ENCODE assay signal across 14 cellular contexts in genomic region chr14:67461341-67461985, GRCh38. TPM values are rescaled to one million over a fixed set of nuclear protein-coding genes. Genes with fewer than 3 reads are reported as not detected.
DNase-seq lines count a peak whose midpoint lies in the region; ATAC-seq and TF ChIP-seq lines count a peak whose summit lies in the region.
"Had no signal": no experiment of that assay in that cellular context is flagged by ENCODE, and none has a peak within 500 bp of the region (broad histone marks: within the 10 kb centered on the region; RNA-seq: fewer than 3 reads in every experiment).

No MANE protein-coding gene starts in this region.

- peak overlapping the region; percentile 18 for H2AFZ ChIP-seq in mammary epithelial cell (ENCODE audit: low read depth, low read length)

- DNase-seq in activated naive CD8-positive, alpha-beta T cell treated with anti-CD3 and anti-CD28 coated beads for 36 hours = no peak
- DNase-seq in mammary epithelial cell (peak; percentile 61), kidney epithelial cell (ENCODE audit: low read depth) (peak; percentile 23), type B pancreatic cell (ENCODE audit: extremely low spot score, unreplicated experiment) (no peak), NCI-H187 (lab: John Stamatoyannopoulos, UW) (no peak)
- DNase-seq: central memory CD4-positive, alpha-beta T cell; DND-41; HFFc6; naive B cell; NCI-H2081 treated with DMSO at 0.1 percent for 48 hours; uterus had no signal

- no peaks in the 10 kb centered on the region for H3K9me3 ChIP-seq in mammary epithelial cell (replicated peaks; ENCODE audit: insufficient read depth, low read length)
- H3K9me3 ChIP-seq: uterus had no signal

- H3K27me3 Mint-ChIP-seq in activated naive CD8-positive, alpha-beta T cell = no peaks in the 10 kb centered on the region
- H3K27me3 Mint-ChIP-seq in activated naive CD8-positive, alpha-beta T cell treated with anti-CD3 and anti-CD28 coated beads for 36 hours = no peaks in the 10 kb centered on the region
- H3K27me3 Mint-ChIP-seq in type B pancreatic cell = peaks cover 23% of the 10 kb centered on the region

- H3K27me3 ChIP-seq in mammary epithelial cell (ENCODE audit: insufficient read depth, low read length) (no peaks in the 10 kb centered on the region), kidney epithelial cell (ENCODE audit: control insufficient read depth, insufficient read depth, low read length) (peaks cover 2% of the 10 kb centered on the region)
- H3K27me3 ChIP-seq: uterus had no signal

- peak overlapping the region; percentile 34 for H3K27ac Mint-ChIP-seq in activated naive CD8-positive, alpha-beta T cell
- no peak overlapping the region for H3K27ac Mint-ChIP-seq in activated naive CD8-positive, alpha-beta T cell treated with anti-CD3 and anti-CD28 coated beads for 36 hours
- H3K27ac Mint-ChIP-seq in type B pancreatic cell = peak overlapping the region; percentile 55
- H3K27ac Mint-ChIP-seq: HFFc6 had no signal

- BruUV-seq in mammary epithelial cell (replicated peaks; lab: Mats Ljungman, UMichigan) = no TSS peak

- no peak overlapping the region for H3K9ac ChIP-seq in mammary epithelial cell (ENCODE audit: insufficient read depth, low read length)

- CTCF ChIA-PET in mammary epithelial cell (lab: Charles Lee; ENCODE audit: low non-redundant PET) = no interaction called here

- no peaks in the 10 kb centered on the region for H3K79me2 ChIP-seq in mammary epithelial cell (ENCODE audit: insufficient read depth, low read length)

- no peak overlapping the region for H3K4me3 ChIP-seq in mammary epithelial cell (replicated peaks in 1 of 3; ENCODE audit: insufficient read depth in 1 of 3, low read depth in 2 of 3, low read length in 3 of 3)
- no peak overlapping the region for H3K4me3 ChIP-seq in kidney epithelial cell (ENCODE audit: low read depth, low read length)
- H3K4me3 ChIP-seq: uterus had no signal

- H4K20me1 ChIP-seq in mammary epithelial cell (ENCODE audit: insufficient read depth, low read length) = no peaks in the 10 kb centered on the region

- H3K36me3 Mint-ChIP-seq in activated naive CD8-positive, alpha-beta T cell = no peaks in the 10 kb centered on the region
- H3K36me3 Mint-ChIP-seq in activated naive CD8-positive, alpha-beta T cell treated with anti-CD3 and anti-CD28 coated beads for 36 hours = no peaks in the 10 kb centered on the region
- H3K36me3 Mint-ChIP-seq in type B pancreatic cell = no peaks in the 10 kb centered on the region
- H3K36me3 Mint-ChIP-seq: naive B cell had no signal

- ATAC-seq in HG03108 (IDR thresholded peaks at IDR 0.05; ENCODE audit: unreplicated experiment) (no peak), HG02571 (IDR thresholded peaks at IDR 0.05; ENCODE audit: unreplicated experiment) (no peak)

- no peak overlapping the region for H3K4me3 Mint-ChIP-seq in activated naive CD8-positive, alpha-beta T cell
- no peak overlapping the region for H3K4me3 Mint-ChIP-seq in activated naive CD8-positive, alpha-beta T cell treated with anti-CD3 and anti-CD28 coated beads for 36 hours
- H3K4me3 Mint-ChIP-seq in type B pancreatic cell = no peak overlapping the region
- H3K4me3 Mint-ChIP-seq: HFFc6 had no signal

- in situ Hi-C loops in mammary epithelial cell (cut with MboI; ENCODE audit: low sequenced_read_pairs in 2 of 2) = no loop called here

- TF ChIP-seq CTCF in mammary epithelial cell (conservative IDR thresholded peaks at IDR 0.05 in 1 of 2, IDR thresholded peaks at IDR 0.05 in 1 of 2; ENCODE audit: extremely low read depth in 1 of 2, insufficient read depth in 1 of 2, low read depth in 1 of 2, low read length in 2 of 2) (no peak), kidney epithelial cell (IDR thresholded peaks at IDR 0.05; ENCODE audit: insufficient read depth, low read length, poor library complexity, severe bottlenecking) (no peak), type B pancreatic cell (conservative IDR thresholded peaks at IDR 0.05) (no peak)

- H3K4me1 Mint-ChIP-seq in activated naive CD8-positive, alpha-beta T cell (ENCODE audit: low read depth) = peaks cover 25% of the 10 kb centered on the region
- H3K4me1 Mint-ChIP-seq in activated naive CD8-positive, alpha-beta T cell treated with anti-CD3 and anti-CD28 coated beads for 36 hours = peaks cover 14% of the 10 kb centered on the region
- H3K4me1 Mint-ChIP-seq in type B pancreatic cell (ENCODE audit: unreplicated experiment) = peaks cover 8% of the 10 kb centered on the region

- intact Hi-C loops in mammary epithelial cell (cut with micrococcal nuclease) = no loop called here

- dilution Hi-C loops in mammary epithelial cell (cut with HindIII; ENCODE audit: low sequenced_read_pairs) = loop anchor here (5.0 kb wide), 2 partner anchors 51 to 101 kb away; no protein-coding TSS in a partner anchor

- H3K9me3 Mint-ChIP-seq in activated naive CD8-positive, alpha-beta T cell (ENCODE audit: low read depth) = no peaks in the 10 kb centered on the region
- no peaks in the 10 kb centered on the region for H3K9me3 Mint-ChIP-seq in activated naive CD8-positive, alpha-beta T cell treated with anti-CD3 and anti-CD28 coated beads for 36 hours
- no peaks in the 10 kb centered on the region for H3K9me3 Mint-ChIP-seq in type B pancreatic cell
- H3K9me3 Mint-ChIP-seq: HFFc6 had no signal

- 68% methylated on average over 3 of the region's 3 CpGs for WGBS in mammary epithelial cell (ENCODE audit: low coverage, missing lambda C conversion rate)

- H3K27ac ChIP-seq in mammary epithelial cell (ENCODE audit: insufficient read depth, low read depth, low read length) = no peak overlapping the region
- H3K27ac ChIP-seq: uterus had no signal

- no peaks in the 10 kb centered on the region for H3K36me3 ChIP-seq in mammary epithelial cell (ENCODE audit: insufficient read depth, low read length)
- no peaks in the 10 kb centered on the region for H3K36me3 ChIP-seq in kidney epithelial cell (ENCODE audit: control insufficient read depth, insufficient read depth, low read length)
- H3K36me3 ChIP-seq: uterus had no signal

- H3K4me1 ChIP-seq in mammary epithelial cell (ENCODE audit: insufficient read depth, low read length) = no peaks in the 10 kb centered on the region
- H3K4me1 ChIP-seq: uterus had no signal

- no peak overlapping the region for H3K4me2 ChIP-seq in mammary epithelial cell (ENCODE audit: insufficient read depth, low read depth, low read length)

RNA-seq across cellular contexts. Expression of gene TMEM229B, which starts 27.1 kb away (rescaled TPM):
- total RNA-seq in activated naive CD8-positive, alpha-beta T cell treated with anti-CD3 and anti-CD28 coated beads for 36 hours = 1 to 10 TPM; 3.1 to 3.5 TPM
- total RNA-seq in mammary epithelial cell (1 to 10 TPM in 1 of 2 donors, under 1 TPM in 1; 0.50 to 2.0 TPM), kidney epithelial cell (0.21 and 0.41 TPM in 2 replicates), type B pancreatic cell (ENCODE audit: low replicate concordance) (2.1 and 2.7 TPM in 2 replicates)
- 1.2 TPM for polyA plus RNA-seq in mammary epithelial cell
- 1.5 TPM for polyA minus RNA-seq in mammary epithelial cell

RNA-seq across cellular contexts. Expression of gene PLEK2, which starts 49.5 kb away (rescaled TPM):
- total RNA-seq in activated naive CD8-positive, alpha-beta T cell treated with anti-CD3 and anti-CD28 coated beads for 36 hours = 1 to 10 TPM; 4.1 to 4.2 TPM
- 100 to 1,000 TPM in 1 of 2 donors, 1 to 10 TPM in 1; 9.8 to 152 TPM for total RNA-seq in mammary epithelial cell
- polyA plus RNA-seq in mammary epithelial cell = 156 TPM
- polyA minus RNA-seq in mammary epithelial cell = 138 TPM
- total RNA-seq in kidney epithelial cell = 44.4 and 100 TPM in 2 replicates
- total RNA-seq in type B pancreatic cell (ENCODE audit: low replicate concordance) = 1.2 TPM in 1 of 2 replicates, not detected in the other

Comparison
In these comparisons a context has a peak if more than half of its experiments do, and no peak if none do; other contexts are left out.
1. DNase-seq: peak in mammary epithelial cell (single experiment) and kidney epithelial cell (single experiment); none in activated naive CD8-positive, alpha-beta T cell treated with anti-CD3 and anti-CD28 coated beads for 36 hours (single experiment), type B pancreatic cell (single experiment) and NCI-H187 (0 of 2).